ENCODE assay signal across 1 cellular context in genomic region chr1:93908394-93909145, GRCh38.
TF ChIP-seq lines count a peak whose summit lies in the region.

No MANE protein-coding gene starts in this region.

TF ChIP-seq in HepG2, 621 proteins besides CTCF, POLR2A, EP300 and RAD21 (continued from another document and continues in another):
- TF ChIP-seq ZNF788 (CRISPR knock-in tag; IDR thresholded peaks at IDR 0.05; ENCODE audit: borderline replicate concordance) (no peak), SMAD1 (CRISPR knock-in tag; IDR thresholded peaks at IDR 0.05; ENCODE audit: borderline replicate concordance, low read depth) (no peak), NKX3-1 (CRISPR knock-in tag; IDR thresholded peaks at IDR 0.05) (no peak), ZNF720 (CRISPR knock-in tag; IDR thresholded peaks at IDR 0.05) (no peak), SPEN (CRISPR knock-in tag; IDR thresholded peaks at IDR 0.05; ENCODE audit: low read depth) (0 out of 2 replicates have a peak, but pooled peaks have one; percentile 34), ZNF878 (CRISPR knock-in tag; IDR thresholded peaks at IDR 0.05) (no peak), ETV6 (CRISPR knock-in tag; conservative IDR thresholded peaks at IDR 0.05) (no peak), SAP130 (CRISPR knock-in tag; IDR thresholded peaks at IDR 0.05; ENCODE audit: low read depth) (peak; percentile 51), KMT2B (CRISPR knock-in tag; IDR thresholded peaks at IDR 0.05) (0 out of 2 replicates have a peak, but pooled peaks have one; percentile 8), KDM5B (CRISPR knock-in tag; IDR thresholded peaks at IDR 0.05; ENCODE audit: borderline replicate concordance) (peak; percentile 52), SOX6 (IDR thresholded peaks at IDR 0.05) (no peak), SOX6 (CRISPR knock-in tag; IDR thresholded peaks at IDR 0.05) (0 out of 2 replicates have a peak, but pooled peaks have one; percentile 5), HMG20B (CRISPR knock-in tag; conservative IDR thresholded peaks at IDR 0.05) (no peak), RBFOX2 (IDR thresholded peaks at IDR 0.05; ENCODE audit: low read depth, low read length) (peak; percentile 77; the same call in 1 of the 2 replicates), NBN (conservative IDR thresholded peaks at IDR 0.05) (no peak), RFXANK (CRISPR knock-in tag; IDR thresholded peaks at IDR 0.05) (0 out of 2 replicates have a peak, but pooled peaks have one; percentile 10), ZNF773 (CRISPR knock-in tag; IDR thresholded peaks at IDR 0.05; ENCODE audit: borderline replicate concordance) (peak; percentile 49; the same call in 1 of the 2 replicates), DMAP1 (CRISPR knock-in tag; IDR thresholded peaks at IDR 0.05) (0 out of 2 replicates have a peak, but pooled peaks have one; percentile 16), HMGXB4 (CRISPR knock-in tag; IDR thresholded peaks at IDR 0.05; ENCODE audit: borderline replicate concordance in 1 of 2, low read depth in 1 of 2) (peak in 1 of 2 experiments; percentile 31; a peak in 1 of 4 replicates), FOSL2 (CRISPR knock-in tag; IDR thresholded peaks at IDR 0.05) (0 out of 2 replicates have a peak, but pooled peaks have one; percentile 16), ZIK1 (CRISPR knock-in tag; IDR thresholded peaks at IDR 0.05; ENCODE audit: borderline replicate concordance, low read depth) (no peak), JARID2 (CRISPR knock-in tag; IDR thresholded peaks at IDR 0.05; ENCODE audit: insufficient replicate concordance) (no peak), ZBTB40 (IDR thresholded peaks at IDR 0.05) (no peak), ZBTB40 (CRISPR knock-in tag; IDR thresholded peaks at IDR 0.05) (0 out of 2 replicates have a peak, but pooled peaks have one; percentile 14), PAX8 (CRISPR knock-in tag; IDR thresholded peaks at IDR 0.05; ENCODE audit: borderline replicate concordance) (no peak), PPARG (CRISPR knock-in tag; conservative IDR thresholded peaks at IDR 0.05) (no peak), TBX2 (CRISPR knock-in tag; IDR thresholded peaks at IDR 0.05; ENCODE audit: borderline replicate concordance) (no peak), ZNF691 (CRISPR knock-in tag; IDR thresholded peaks at IDR 0.05; ENCODE audit: borderline replicate concordance, low read depth) (no peak), MXD3 (CRISPR knock-in tag; IDR thresholded peaks at IDR 0.05) (peak; percentile 16; the same call in 1 of the 2 replicates), ZNF891 (CRISPR knock-in tag; IDR thresholded peaks at IDR 0.05) (peak; percentile 38; the same call in 1 of the 2 replicates), RBAK (CRISPR knock-in tag; IDR thresholded peaks at IDR 0.05) (no peak), ZFP36 (IDR thresholded peaks at IDR 0.05; ENCODE audit: borderline replicate concordance, low read depth, low read length, partially characterized antibody) (no peak), ZSCAN31 (CRISPR knock-in tag; IDR thresholded peaks at IDR 0.05; ENCODE audit: low read depth) (peak; percentile 29; the same call in 1 of the 2 replicates), HES4 (CRISPR knock-in tag; IDR thresholded peaks at IDR 0.05; ENCODE audit: borderline replicate concordance) (peak; percentile 28; the same call in 1 of the 2 replicates), ZNF225 (CRISPR knock-in tag; IDR thresholded peaks at IDR 0.05) (no peak), MEF2D (CRISPR knock-in tag; IDR thresholded peaks at IDR 0.05) (no peak), HOXA7 (CRISPR knock-in tag; IDR thresholded peaks at IDR 0.05) (no peak), JUN (CRISPR knock-in tag; IDR thresholded peaks at IDR 0.05) (no peak), ZNF768 (CRISPR knock-in tag; IDR thresholded peaks at IDR 0.05) (0 out of 2 replicates have a peak, but pooled peaks have one; percentile 41), ZBTB8A (CRISPR knock-in tag; IDR thresholded peaks at IDR 0.05; ENCODE audit: borderline replicate concordance, low read depth) (no peak)
- TF ChIP-seq, protein P1, sequence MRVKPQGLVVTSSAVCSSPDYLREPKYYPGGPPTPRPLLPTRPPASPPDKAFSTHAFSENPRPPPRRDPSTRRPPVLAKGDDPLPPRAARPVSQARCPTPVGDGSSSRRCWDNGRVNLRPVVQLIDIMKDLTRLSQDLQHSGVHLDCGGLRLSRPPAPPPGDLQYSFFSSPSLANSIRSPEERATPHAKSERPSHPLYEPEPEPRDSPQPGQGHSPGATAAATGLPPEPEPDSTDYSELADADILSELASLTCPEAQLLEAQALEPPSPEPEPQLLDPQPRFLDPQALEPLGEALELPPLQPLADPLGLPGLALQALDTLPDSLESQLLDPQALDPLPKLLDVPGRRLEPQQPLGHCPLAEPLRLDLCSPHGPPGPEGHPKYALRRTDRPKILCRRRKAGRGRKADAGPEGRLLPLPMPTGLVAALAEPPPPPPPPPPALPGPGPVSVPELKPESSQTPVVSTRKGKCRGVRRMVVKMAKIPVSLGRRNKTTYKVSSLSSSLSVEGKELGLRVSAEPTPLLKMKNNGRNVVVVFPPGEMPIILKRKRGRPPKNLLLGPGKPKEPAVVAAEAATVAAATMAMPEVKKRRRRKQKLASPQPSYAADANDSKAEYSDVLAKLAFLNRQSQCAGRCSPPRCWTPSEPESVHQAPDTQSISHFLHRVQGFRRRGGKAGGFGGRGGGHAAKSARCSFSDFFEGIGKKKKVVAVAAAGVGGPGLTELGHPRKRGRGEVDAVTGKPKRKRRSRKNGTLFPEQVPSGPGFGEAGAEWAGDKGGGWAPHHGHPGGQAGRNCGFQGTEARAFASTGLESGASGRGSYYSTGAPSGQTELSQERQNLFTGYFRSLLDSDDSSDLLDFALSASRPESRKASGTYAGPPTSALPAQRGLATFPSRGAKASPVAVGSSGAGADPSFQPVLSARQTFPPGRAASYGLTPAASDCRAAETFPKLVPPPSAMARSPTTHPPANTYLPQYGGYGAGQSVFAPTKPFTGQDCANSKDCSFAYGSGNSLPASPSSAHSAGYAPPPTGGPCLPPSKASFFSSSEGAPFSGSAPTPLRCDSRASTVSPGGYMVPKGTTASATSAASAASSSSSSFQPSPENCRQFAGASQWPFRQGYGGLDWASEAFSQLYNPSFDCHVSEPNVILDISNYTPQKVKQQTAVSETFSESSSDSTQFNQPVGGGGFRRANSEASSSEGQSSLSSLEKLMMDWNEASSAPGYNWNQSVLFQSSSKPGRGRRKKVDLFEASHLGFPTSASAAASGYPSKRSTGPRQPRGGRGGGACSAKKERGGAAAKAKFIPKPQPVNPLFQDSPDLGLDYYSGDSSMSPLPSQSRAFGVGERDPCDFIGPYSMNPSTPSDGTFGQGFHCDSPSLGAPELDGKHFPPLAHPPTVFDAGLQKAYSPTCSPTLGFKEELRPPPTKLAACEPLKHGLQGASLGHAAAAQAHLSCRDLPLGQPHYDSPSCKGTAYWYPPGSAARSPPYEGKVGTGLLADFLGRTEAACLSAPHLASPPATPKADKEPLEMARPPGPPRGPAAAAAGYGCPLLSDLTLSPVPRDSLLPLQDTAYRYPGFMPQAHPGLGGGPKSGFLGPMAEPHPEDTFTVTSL (CRISPR knock-in tag; IDR thresholded peaks at IDR 0.05; ENCODE audit: borderline replicate concordance) = peak; percentile 22; the same call in 1 of the 2 replicates
- TF ChIP-seq, protein P2, sequence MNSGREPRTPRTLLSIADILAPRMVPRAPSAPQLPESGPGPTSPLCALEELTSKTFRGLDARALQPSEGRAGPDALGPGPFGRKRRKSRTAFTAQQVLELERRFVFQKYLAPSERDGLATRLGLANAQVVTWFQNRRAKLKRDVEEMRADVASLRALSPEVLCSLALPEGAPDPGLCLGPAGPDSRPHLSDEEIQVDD (CRISPR knock-in tag; IDR thresholded peaks at IDR 0.05; ENCODE audit: borderline replicate concordance) = peak; percentile 42; the same call in 1 of the 2 replicates
- TF ChIP-seq, protein P3, sequence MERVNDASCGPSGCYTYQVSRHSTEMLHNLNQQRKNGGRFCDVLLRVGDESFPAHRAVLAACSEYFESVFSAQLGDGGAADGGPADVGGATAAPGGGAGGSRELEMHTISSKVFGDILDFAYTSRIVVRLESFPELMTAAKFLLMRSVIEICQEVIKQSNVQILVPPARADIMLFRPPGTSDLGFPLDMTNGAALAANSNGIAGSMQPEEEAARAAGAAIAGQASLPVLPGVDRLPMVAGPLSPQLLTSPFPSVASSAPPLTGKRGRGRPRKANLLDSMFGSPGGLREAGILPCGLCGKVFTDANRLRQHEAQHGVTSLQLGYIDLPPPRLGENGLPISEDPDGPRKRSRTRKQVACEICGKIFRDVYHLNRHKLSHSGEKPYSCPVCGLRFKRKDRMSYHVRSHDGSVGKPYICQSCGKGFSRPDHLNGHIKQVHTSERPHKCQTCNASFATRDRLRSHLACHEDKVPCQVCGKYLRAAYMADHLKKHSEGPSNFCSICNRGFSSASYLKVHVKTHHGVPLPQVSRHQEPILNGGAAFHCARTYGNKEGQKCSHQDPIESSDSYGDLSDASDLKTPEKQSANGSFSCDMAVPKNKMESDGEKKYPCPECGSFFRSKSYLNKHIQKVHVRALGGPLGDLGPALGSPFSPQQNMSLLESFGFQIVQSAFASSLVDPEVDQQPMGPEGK (CRISPR knock-in tag; IDR thresholded peaks at IDR 0.05) = no peak
- TF ChIP-seq, protein P4, sequence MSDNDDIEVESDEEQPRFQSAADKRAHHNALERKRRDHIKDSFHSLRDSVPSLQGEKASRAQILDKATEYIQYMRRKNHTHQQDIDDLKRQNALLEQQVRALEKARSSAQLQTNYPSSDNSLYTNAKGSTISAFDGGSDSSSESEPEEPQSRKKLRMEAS (IDR thresholded peaks at IDR 0.05) = peak; percentile 62
